Comparison of ENCODE assay signal across 15 cellular contexts in the genomic region with DNA sequence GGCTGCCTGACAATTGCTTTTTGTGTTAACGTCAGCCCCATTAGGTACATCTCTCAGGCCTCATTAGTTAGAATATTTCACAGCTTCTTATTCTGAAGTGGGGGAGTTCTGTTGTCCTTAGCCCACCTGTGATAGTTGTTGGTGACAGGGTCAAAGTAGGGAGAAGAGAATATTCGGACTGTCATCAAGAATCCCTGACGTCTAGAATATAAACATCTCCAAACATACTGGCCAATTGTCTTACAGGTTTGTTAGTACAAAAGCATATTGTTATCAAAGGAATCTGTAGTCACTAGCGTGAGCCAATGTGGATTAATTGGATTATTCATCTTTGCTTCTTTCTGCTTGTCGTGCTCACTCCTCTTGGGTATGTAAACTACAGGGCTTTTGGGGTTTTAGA.
"Had no signal": no experiment of that assay in that cellular context is flagged by ENCODE, and none has a peak within 500 bp of the region (broad histone marks: within the 10 kb centered on the region; RNA-seq: fewer than 3 reads in every experiment).

No MANE protein-coding gene starts in this region.

- H3K4me2 ChIP-seq: SK-N-SH had no signal

- H3K4me3 ChIP-seq: coronary artery, pancreas, right atrium auricular region, skin epidermis, thoracic aorta had no signal

- H3K4me1 ChIP-seq: pancreas, right atrium auricular region had no signal

- H3K27me3 ChIP-seq: foreskin keratinocyte, pancreas, right atrium auricular region had no signal

- H3K27ac ChIP-seq: coronary artery, foreskin keratinocyte, pancreas, right atrium auricular region, skin epidermis, thoracic aorta had no signal

- DNase-seq: activated naive CD4-positive, alpha-beta T cell treated with Interleukin-2 at 50 U/mL for 16 hours; activated naive CD8-positive, alpha-beta T cell treated with anti-CD3 and anti-CD28 coated beads, Interleukin-2, amount 50 U/mL, for 24 hours; effector memory CD4-positive, alpha-beta T cell; foreskin keratinocyte; naive B cell; pancreas; SK-N-SH; stimulated activated CD4-positive, alpha-beta T cell treated with anti-CD3 and anti-CD28 coated beads, Interleukin-4, amount 100 ng/mL, for 24 hours; stimulated activated naive CD8-positive, alpha-beta T cell treated with anti-CD3 and anti-CD28 coated beads, Interleukin-15, Interleukin-2, amounts not matched to agents 100 U/mL and 50 U/mL, for 24 hours; T-helper 1 cell; T1000 had no signal

- H3K9me2 ChIP-seq: SK-N-SH had no signal

- H3K9ac ChIP-seq: SK-N-SH had no signal

- H3K9me3 ChIP-seq: pancreas, SK-N-SH had no signal

- H3K36me3 ChIP-seq: pancreas, right atrium auricular region, thoracic aorta had no signal
